In the genomic region with DNA sequence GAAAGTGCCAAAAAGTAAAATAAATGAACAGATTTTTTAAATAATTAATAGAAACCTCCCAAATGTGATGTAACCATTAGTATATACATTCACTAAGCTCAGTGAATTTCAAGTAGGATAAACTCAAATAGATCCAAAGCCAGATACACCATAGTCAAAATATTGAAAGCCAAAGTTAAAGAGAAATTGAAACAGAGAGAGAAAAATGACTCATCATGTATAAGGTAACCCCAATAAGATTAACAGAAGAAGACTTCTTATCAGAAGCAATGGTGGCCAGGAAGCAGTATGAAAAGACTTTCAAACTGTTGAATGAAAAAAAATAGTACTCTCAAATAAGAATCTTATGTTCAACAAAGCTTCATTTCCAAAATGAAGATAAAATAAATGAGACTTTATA, we compare ENCODE assay signal across 33 cellular contexts.
DNase-seq lines count a peak whose midpoint lies in the region; ATAC-seq, FAIRE-seq and TF ChIP-seq lines count a peak whose summit lies in the region.
"Had no signal": no experiment of that assay in that cellular context is flagged by ENCODE, and none has a peak within 500 bp of the region (broad histone marks: within the 10 kb centered on the region; RNA-seq: fewer than 3 reads in every experiment).

No MANE protein-coding gene starts in this region.

- no peaks in the 10 kb centered on the region for H3K9me1 ChIP-seq in endothelial cell of umbilical vein (replicated peaks; ENCODE audit: control insufficient read depth, extremely low read depth, insufficient read depth, low read length)

- no peak overlapping the region for H4K8ac ChIP-seq in H9 (replicated peaks; ENCODE audit: insufficient read length, low read depth, low read length)

- no TSS peak for BruUV-seq in endothelial cell of umbilical vein (replicated peaks; lab: Mats Ljungman, UMichigan)

- no peaks in the 10 kb centered on the region for H3K4me1 ChIP-seq in H9 (ENCODE audit: insufficient read depth, low read length)
- H3K4me1 ChIP-seq in endothelial cell of umbilical vein (ENCODE audit: control insufficient read depth, extremely low read depth, insufficient read depth, low read length): peaks cover 5% of the 10 kb centered on the region
- no peaks in the 10 kb centered on the region for H3K4me1 ChIP-seq in gastrocnemius medialis
- H3K4me1 ChIP-seq: BE2C, colonic mucosa, psoas muscle, uterus had no signal

- in situ Hi-C loops in gastrocnemius medialis (cut with MboI; ENCODE audit: low sequenced_read_pairs in 4 of 4): no loop called here

- no peak overlapping the region for H3K4me3 ChIP-seq in endothelial cell of umbilical vein (replicated peaks in 1 of 3; ENCODE audit: insufficient read depth in 1 of 3, low read depth in 1 of 3, low read length in 3 of 3)
- H3K4me3 ChIP-seq in gastrocnemius medialis: no peak overlapping the region
- H3K4me3 ChIP-seq: cardiac muscle cell, colonic mucosa, HAP-1, psoas muscle, thoracic aorta, uterus had no signal

- TF ChIP-seq POLR2A in endothelial cell of umbilical vein (IDR thresholded peaks at IDR 0.05; ENCODE audit: low read depth, low read length) (no peak), gastrocnemius medialis (IDR thresholded peaks at IDR 0.05) (no peak)

- H3K4me2 ChIP-seq in H9 (ENCODE audit: insufficient read depth, insufficient read length, low read length) (no peak overlapping the region), endothelial cell of umbilical vein (ENCODE audit: insufficient read depth, low read length) (no peak overlapping the region)

- H3K27me3 ChIP-seq in H9 (ENCODE audit: insufficient read depth, low read length) (no peaks in the 10 kb centered on the region), endothelial cell of umbilical vein (ENCODE audit: control insufficient read depth in 2 of 2, insufficient read depth in 2 of 2, low read length in 2 of 2) (no peaks in the 10 kb centered on the region), gastrocnemius medialis (no peaks in the 10 kb centered on the region)
- H3K27me3 ChIP-seq: BE2C, cardiac muscle cell, colonic mucosa, uterus had no signal

- no peak overlapping the region for H2BK15ac ChIP-seq in H9 (ENCODE audit: low read depth, low read length)

- no peak overlapping the region for H2BK5ac ChIP-seq in H9 (ENCODE audit: insufficient read length, low read length)

- no peak overlapping the region for H3K14ac ChIP-seq in H9 (ENCODE audit: insufficient read depth, low read length)

- H3K23ac ChIP-seq in H9 (ENCODE audit: insufficient read length, low read depth, low read length): no peak overlapping the region

- POLR2A ChIA-PET in endothelial cell of umbilical vein (lab: Charles Lee): no interaction called here

- no peaks in the 10 kb centered on the region for H3K79me2 ChIP-seq in H9 (ENCODE audit: insufficient read depth, low read length)
- H3K79me2 ChIP-seq in endothelial cell of umbilical vein (ENCODE audit: control insufficient read depth, insufficient read depth, low read length): no peaks in the 10 kb centered on the region

- H4K91ac ChIP-seq in H9 (ENCODE audit: insufficient read length, low read depth, low read length): no peak overlapping the region

- no peak overlapping the region for H2BK120ac ChIP-seq in H9 (ENCODE audit: low read depth, low read length, poor library complexity, severe bottlenecking)

- no peak overlapping the region for H3K4me3 Mint-ChIP-seq in H9
- H3K4me3 Mint-ChIP-seq: activated CD4-positive, alpha-beta T cell treated with anti-CD3 and anti-CD28 coated beads, Interleukin-2, amount 10 ng/mL, durations not matched to agents 24 days and 14 days; activated naive CD8-positive, alpha-beta T cell treated with anti-CD3 and anti-CD28 coated beads, Interleukin-2, amount 10 ng/mL, durations not matched to agents 7 days and 5 days; CD8-positive, alpha-beta memory T cell; natural killer cell treated with Interleukin-12 subunit alpha and Interleukin-12 subunit beta and Interleukin-15 and Interleukin-18, amount 100 ng/mL, for 72 hours; stimulated activated naive CD8-positive, alpha-beta T cell treated with anti-CD3 and anti-CD28 coated beads, Interleukin-15, Interleukin-2, amounts not matched to agents 100 ng/mL and 50 ng/mL, for 24 hours had no signal

- no peaks in the 10 kb centered on the region for H3K79me1 ChIP-seq in H9 (ENCODE audit: insufficient read depth, low read depth, low read length, poor library complexity, severe bottlenecking)

- ATAC-seq in GM18870 (IDR thresholded peaks at IDR 0.05; ENCODE audit: unreplicated experiment): peak; percentile 91
- peak; percentile 93 for ATAC-seq in HG03457 (IDR thresholded peaks at IDR 0.05; ENCODE audit: unreplicated experiment)
- ATAC-seq in HG02870 (IDR thresholded peaks at IDR 0.05; ENCODE audit: unreplicated experiment): no peak
- no peak for ATAC-seq in gastrocnemius medialis
- ATAC-seq in GM21576 (IDR thresholded peaks at IDR 0.05; ENCODE audit: unreplicated experiment): no peak
- ATAC-seq: left cardiac atrium; natural killer cell treated with Interleukin-12 subunit alpha and Interleukin-12 subunit beta and Interleukin-15 and Interleukin-18, amount 100 ng/mL, for 72 hours; psoas muscle; sciatic nerve had no signal

- TF ChIP-seq CTCF in H9 (conservative IDR thresholded peaks at IDR 0.05): no peak
- no peak for TF ChIP-seq CTCF in endothelial cell of umbilical vein (IDR thresholded peaks at IDR 0.05; ENCODE audit: extremely low read depth in 1 of 2, insufficient read depth in 1 of 2, low read depth in 1 of 2, low read length in 2 of 2)
- TF ChIP-seq CTCF in gastrocnemius medialis (IDR thresholded peaks at IDR 0.05 in 4 of 5, conservative IDR thresholded peaks at IDR 0.05 in 1 of 5): no peak

- peak overlapping the region in 2 of 3 experiments; percentile 16 to 50; a peak in 1 of 7 replicates for H3K27ac Mint-ChIP-seq in H9
- H3K27ac Mint-ChIP-seq: activated CD4-positive, alpha-beta T cell treated with anti-CD3 and anti-CD28 coated beads, Interleukin-2, amount 10 ng/mL, durations not matched to agents 24 days and 14 days; activated naive CD8-positive, alpha-beta T cell treated with anti-CD3 and anti-CD28 coated beads, Interleukin-2, amount 10 ng/mL, durations not matched to agents 7 days and 5 days; CD8-positive, alpha-beta memory T cell; natural killer cell treated with Interleukin-12 subunit alpha and Interleukin-12 subunit beta and Interleukin-15 and Interleukin-18, amount 100 ng/mL, for 72 hours; stimulated activated naive CD8-positive, alpha-beta T cell treated with anti-CD3 and anti-CD28 coated beads, Interleukin-15, Interleukin-2, amounts not matched to agents 100 ng/mL and 50 ng/mL, for 24 hours had no signal

- H3K4me1 Mint-ChIP-seq in H9: peaks cover 3 to 9% of the 10 kb centered on the region in 2 experiments; a peak in 3 of 4 replicates
- H3K4me1 Mint-ChIP-seq: activated CD4-positive, alpha-beta T cell treated with anti-CD3 and anti-CD28 coated beads, Interleukin-2, amount 10 ng/mL, durations not matched to agents 24 days and 14 days; activated naive CD8-positive, alpha-beta T cell treated with anti-CD3 and anti-CD28 coated beads, Interleukin-2, amount 10 ng/mL, durations not matched to agents 7 days and 5 days; CD8-positive, alpha-beta memory T cell had no signal

- H3K9me3 ChIP-seq in H9 (ENCODE audit: control insufficient read depth, low read depth, low read length) (no peaks in the 10 kb centered on the region), endothelial cell of umbilical vein (replicated peaks; ENCODE audit: control insufficient read depth, insufficient read depth, low read length) (no peaks in the 10 kb centered on the region), gastrocnemius medialis (no peaks in the 10 kb centered on the region)
- H3K9me3 ChIP-seq: BE2C, colonic mucosa, HAP-1, psoas muscle, thoracic aorta, uterus had no signal

- no peak overlapping the region for H2AK5ac ChIP-seq in H9 (ENCODE audit: insufficient read length, low read length)

- no peak overlapping the region for H2AFZ ChIP-seq in H9 (ENCODE audit: low read length)
- peak overlapping the region; percentile 29 for H2AFZ ChIP-seq in endothelial cell of umbilical vein (ENCODE audit: low read depth, low read length)

- H3K9ac ChIP-seq in H9 (ENCODE audit: extremely low read depth, insufficient read length, low read length): no peak overlapping the region
- no peak overlapping the region for H3K9ac ChIP-seq in endothelial cell of umbilical vein (replicated peaks; ENCODE audit: extremely low read depth, insufficient read depth, low read length)

- H3K9me3 Mint-ChIP-seq in H9: no peaks in the 10 kb centered on the region
- H3K9me3 Mint-ChIP-seq: activated CD4-positive, alpha-beta T cell treated with anti-CD3 and anti-CD28 coated beads, Interleukin-2, amount 10 ng/mL, durations not matched to agents 24 days and 14 days; activated naive CD8-positive, alpha-beta T cell treated with anti-CD3 and anti-CD28 coated beads, Interleukin-2, amount 10 ng/mL, durations not matched to agents 7 days and 5 days; natural killer cell treated with Interleukin-12 subunit alpha and Interleukin-12 subunit beta and Interleukin-15 and Interleukin-18, amount 100 ng/mL, for 72 hours had no signal

- H4K20me1 ChIP-seq in H9 (ENCODE audit: control insufficient read depth, insufficient read depth, insufficient read length) (no peaks in the 10 kb centered on the region), endothelial cell of umbilical vein (replicated peaks; ENCODE audit: control insufficient read depth, extremely low read depth, insufficient read depth, low read length) (no peaks in the 10 kb centered on the region)

- no peak overlapping the region for H2BK20ac ChIP-seq in H9 (ENCODE audit: low read depth, low read length, poor library complexity, severe bottlenecking)

- no peaks in the 10 kb centered on the region for H3K23me2 ChIP-seq in H9 (ENCODE audit: insufficient read length, low read depth, low read length, poor library complexity, severe bottlenecking)

- no peaks in the 10 kb centered on the region for H3K27me3 Mint-ChIP-seq in H9 (ENCODE audit: low read depth)
- H3K27me3 Mint-ChIP-seq: activated CD4-positive, alpha-beta T cell treated with anti-CD3 and anti-CD28 coated beads, Interleukin-2, amount 10 ng/mL, durations not matched to agents 24 days and 14 days; activated naive CD8-positive, alpha-beta T cell treated with anti-CD3 and anti-CD28 coated beads, Interleukin-2, amount 10 ng/mL, durations not matched to agents 7 days and 5 days; CD8-positive, alpha-beta memory T cell; natural killer cell treated with Interleukin-12 subunit alpha and Interleukin-12 subunit beta and Interleukin-15 and Interleukin-18, amount 100 ng/mL, for 72 hours; stimulated activated naive CD8-positive, alpha-beta T cell treated with anti-CD3 and anti-CD28 coated beads, Interleukin-15, Interleukin-2, amounts not matched to agents 100 ng/mL and 50 ng/mL, for 24 hours had no signal

- CTCF ChIA-PET in endothelial cell of umbilical vein (lab: Charles Lee): no interaction called here

- intact Hi-C loops in endothelial cell of umbilical vein (cut with micrococcal nuclease) (no loop called here), gastrocnemius medialis (cut with DNase I; ENCODE audit: low total_unique reads) (no loop called here)

- no peak for FAIRE-seq in endothelial cell of umbilical vein (lab: Jason Lieb, UNC)
- FAIRE-seq: astrocyte had no signal

- H3K4ac ChIP-seq in H9 (ENCODE audit: low read depth, low read length): no peak overlapping the region

- H3K18ac ChIP-seq in H9 (ENCODE audit: insufficient read length, low read depth, low read length): no peak overlapping the region

- H4K5ac ChIP-seq in H9 (ENCODE audit: insufficient read length, low read depth, low read length): no peak overlapping the region

- H3T11ph ChIP-seq in H9 (ENCODE audit: low read length): no peak overlapping the region

- H3K36me3 Mint-ChIP-seq in H9 (ENCODE audit: insufficient read depth in 1 of 3, low read depth in 3 of 3): 0 out of 7 replicates have a peak, but pooled peaks cover 0 to 1% (median 0%) of the 10 kb centered on the region in 3 experiments
- H3K36me3 Mint-ChIP-seq: activated naive CD8-positive, alpha-beta T cell treated with anti-CD3 and anti-CD28 coated beads, Interleukin-2, amount 10 ng/mL, durations not matched to agents 7 days and 5 days; CD8-positive, alpha-beta memory T cell; natural killer cell treated with Interleukin-12 subunit alpha and Interleukin-12 subunit beta and Interleukin-15 and Interleukin-18, amount 100 ng/mL, for 72 hours had no signal

- H3K56ac ChIP-seq in H9 (ENCODE audit: insufficient read length, low read depth, low read length): no peak overlapping the region

- no peak overlapping the region for H2BK12ac ChIP-seq in H9 (ENCODE audit: insufficient read length, low read depth, low read length)

- no peak overlapping the region for H3K27ac ChIP-seq in H9 (ENCODE audit: insufficient read length, low read depth, low read length)
- no peak overlapping the region for H3K27ac ChIP-seq in endothelial cell of umbilical vein (ENCODE audit: insufficient read depth, low read depth, low read length)
- no peak overlapping the region for H3K27ac ChIP-seq in gastrocnemius medialis
- H3K27ac ChIP-seq: cardiac muscle cell, colonic mucosa, psoas muscle, thoracic aorta, uterus had no signal

- DNase-seq in H9 (no peak), endothelial cell of umbilical vein (ENCODE audit: low read depth, low spot score) (no peak), gastrocnemius medialis (no peak)
- DNase-seq: activated CD4-positive, alpha-beta T cell treated with anti-CD3 and anti-CD28 coated beads, Interleukin-2, amount 10 ng/mL, durations not matched to agents 24 days and 14 days; activated gamma-delta T cell; activated naive CD8-positive, alpha-beta T cell treated with anti-CD3 and anti-CD28 coated beads, Interleukin-2, amount 10 ng/mL, durations not matched to agents 7 days and 5 days; BE2C; CD8-positive, alpha-beta memory T cell; colonic mucosa; DMS 273 treated with DMSO at 0.1 percent for 48 hours; effector CD4-positive, alpha-beta T cell; hippocampal formation; left cardiac atrium; NCI-H1436; NCI-H2081; NCI-H345; NCI-H748 treated with DMSO at 0.1 percent for 48 hours; psoas muscle; SIG-M5; stimulated activated CD8-positive, alpha-beta memory T cell treated with anti-CD3 and anti-CD28 coated beads, Interleukin-4, amount 100 ng/mL, for 48 hours; SW 1271; uterus had no signal

- no peaks in the 10 kb centered on the region for H3K36me3 ChIP-seq in endothelial cell of umbilical vein (ENCODE audit: control insufficient read depth in 2 of 2, extremely low read depth in 1 of 2, insufficient read depth in 2 of 2, low read length in 2 of 2)
- no peaks in the 10 kb centered on the region for H3K36me3 ChIP-seq in gastrocnemius medialis
- H3K36me3 ChIP-seq: BE2C, cardiac muscle cell, colonic mucosa, HAP-1, thoracic aorta, uterus had no signal

- dilution Hi-C loops in endothelial cell of umbilical vein (cut with MboI; ENCODE audit: extremely low pct_ligation_motif_present, low sequenced_read_pairs): no loop called here

Comparison
In these comparisons a context has a peak if more than half of its experiments do, and no peak if none do; other contexts are left out.
1. ATAC-seq: peak in GM18870 (single experiment) and HG03457 (single experiment); none in HG02870 (single experiment), gastrocnemius medialis (0 of 2) and GM21576 (single experiment).